Comparison of ENCODE assay signal across 1 cellular context in genomic region chr10:89210794-89211425, GRCh38.
TF ChIP-seq lines count a peak whose summit lies in the region.

No MANE protein-coding gene starts in this region.

TF ChIP-seq in HepG2, 621 proteins besides CTCF, POLR2A, EP300 and RAD21 (continued from another document):
- TF ChIP-seq, protein P1, sequence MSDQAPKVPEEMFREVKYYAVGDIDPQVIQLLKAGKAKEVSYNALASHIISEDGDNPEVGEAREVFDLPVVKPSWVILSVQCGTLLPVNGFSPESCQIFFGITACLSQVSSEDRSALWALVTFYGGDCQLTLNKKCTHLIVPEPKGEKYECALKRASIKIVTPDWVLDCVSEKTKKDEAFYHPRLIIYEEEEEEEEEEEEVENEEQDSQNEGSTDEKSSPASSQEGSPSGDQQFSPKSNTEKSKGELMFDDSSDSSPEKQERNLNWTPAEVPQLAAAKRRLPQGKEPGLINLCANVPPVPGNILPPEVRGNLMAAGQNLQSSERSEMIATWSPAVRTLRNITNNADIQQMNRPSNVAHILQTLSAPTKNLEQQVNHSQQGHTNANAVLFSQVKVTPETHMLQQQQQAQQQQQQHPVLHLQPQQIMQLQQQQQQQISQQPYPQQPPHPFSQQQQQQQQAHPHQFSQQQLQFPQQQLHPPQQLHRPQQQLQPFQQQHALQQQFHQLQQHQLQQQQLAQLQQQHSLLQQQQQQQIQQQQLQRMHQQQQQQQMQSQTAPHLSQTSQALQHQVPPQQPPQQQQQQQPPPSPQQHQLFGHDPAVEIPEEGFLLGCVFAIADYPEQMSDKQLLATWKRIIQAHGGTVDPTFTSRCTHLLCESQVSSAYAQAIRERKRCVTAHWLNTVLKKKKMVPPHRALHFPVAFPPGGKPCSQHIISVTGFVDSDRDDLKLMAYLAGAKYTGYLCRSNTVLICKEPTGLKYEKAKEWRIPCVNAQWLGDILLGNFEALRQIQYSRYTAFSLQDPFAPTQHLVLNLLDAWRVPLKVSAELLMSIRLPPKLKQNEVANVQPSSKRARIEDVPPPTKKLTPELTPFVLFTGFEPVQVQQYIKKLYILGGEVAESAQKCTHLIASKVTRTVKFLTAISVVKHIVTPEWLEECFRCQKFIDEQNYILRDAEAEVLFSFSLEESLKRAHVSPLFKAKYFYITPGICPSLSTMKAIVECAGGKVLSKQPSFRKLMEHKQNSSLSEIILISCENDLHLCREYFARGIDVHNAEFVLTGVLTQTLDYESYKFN (CRISPR knock-in tag; conservative IDR thresholded peaks at IDR 0.05) = no peak
- TF ChIP-seq MAFK (conservative IDR thresholded peaks at IDR 0.05 in 1 of 2, IDR thresholded peaks at IDR 0.05 in 1 of 2; ENCODE audit: low read length in 2 of 2) = peak; percentile 43 to 69; a peak in 2 of 4 replicates
